Comparison of ENCODE assay signal across 24 cellular contexts in the genomic region with DNA sequence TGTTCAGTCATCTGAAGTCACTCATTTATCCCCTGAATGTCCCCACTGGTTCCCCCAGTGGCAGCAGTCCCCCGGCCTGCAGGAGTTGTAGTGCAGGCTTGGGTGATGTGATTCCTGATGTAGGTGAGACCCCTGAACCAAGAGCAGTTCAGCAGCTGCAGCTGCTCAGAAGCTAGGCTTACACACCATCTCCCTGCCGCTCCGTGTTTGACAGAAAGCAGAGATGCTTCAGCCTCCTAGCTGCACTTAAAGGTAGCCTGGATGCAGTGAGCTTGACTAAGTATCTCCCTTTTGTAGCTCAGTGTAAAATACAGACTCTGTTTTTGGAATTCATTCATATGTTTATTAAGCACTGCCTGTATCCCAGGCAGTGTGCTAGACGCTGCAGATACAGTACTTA. TPM values are rescaled to one million over a fixed set of nuclear protein-coding genes. Genes with fewer than 3 reads are reported as not detected.
A peak's percentile ranks its signal among the peaks of the same experiment; 100 is the strongest.
DNase-seq lines count a peak whose midpoint lies in the region; ATAC-seq and TF ChIP-seq lines count a peak whose summit lies in the region.
"Had no signal": no experiment of that assay in that cellular context is flagged by ENCODE, and none has a peak within 500 bp of the region (broad histone marks: within the 10 kb centered on the region; RNA-seq: fewer than 3 reads in every experiment).

No MANE protein-coding gene starts in this region.

- no peak overlapping the region for H4K12ac ChIP-seq in trophoblast cell (ENCODE audit: low read depth, low read length)

- H3K4ac ChIP-seq in trophoblast cell (ENCODE audit: low read depth, low read length): no peak overlapping the region

- H3K79me2 ChIP-seq in GM23338 (replicated peaks; ENCODE audit: insufficient read depth) (peaks cover 47% of the 10 kb centered on the region), trophoblast cell (ENCODE audit: control insufficient read depth, insufficient read depth, low read length, poor library complexity) (no peaks in the 10 kb centered on the region)

- H4K20me1 ChIP-seq in GM23338 (replicated peaks; ENCODE audit: insufficient read depth): no peaks in the 10 kb centered on the region; the same call in 1 of the 2 replicates

- H3K18ac ChIP-seq in trophoblast cell (ENCODE audit: low read length): no peak overlapping the region

- TF ChIP-seq POLR2A in upper lobe of left lung (IDR thresholded peaks at IDR 0.05): no peak

- H3K27me3 ChIP-seq in GM23338 (ENCODE audit: insufficient read depth) (no peaks in the 10 kb centered on the region), upper lobe of left lung (no peaks in the 10 kb centered on the region), trophoblast cell (ENCODE audit: insufficient read depth, low read length) (no peaks in the 10 kb centered on the region)
- H3K27me3 ChIP-seq: BLaER1 treated with 17β-estradiol and CSF1 and Interleukin-3, amounts not matched to agents 10 nM and 100 nM; SJSA1 had no signal

- no peaks in the 10 kb centered on the region for H3K79me1 ChIP-seq in trophoblast cell (ENCODE audit: low read length)

- H3K4me3 Mint-ChIP-seq in GM23338: no peak overlapping the region
- H3K4me3 Mint-ChIP-seq in brain: peak overlapping the region in 2 of 5 experiments; percentile 24 to 49
- no peak overlapping the region for H3K4me3 Mint-ChIP-seq in neural crest cell
- H3K4me3 Mint-ChIP-seq: CD4-positive, alpha-beta T cell had no signal

- H2AK5ac ChIP-seq in trophoblast cell (ENCODE audit: low read length): no peak overlapping the region

- no peaks in the 10 kb centered on the region for H3K9me2 ChIP-seq in GM23338 (ENCODE audit: insufficient read depth)

- H3K14ac ChIP-seq in trophoblast cell (ENCODE audit: low read length): no peak overlapping the region

- TF ChIP-seq CTCF in GM23338 (conservative IDR thresholded peaks at IDR 0.05; ENCODE audit: low read depth in 2 of 2) (no peak), brain (conservative IDR thresholded peaks at IDR 0.05) (no peak), neural crest cell (conservative IDR thresholded peaks at IDR 0.05) (no peak), GM13976 (IDR thresholded peaks at IDR 0.05; ENCODE audit: borderline replicate concordance, control extremely low read depth, extremely low read depth, insufficient read depth, missing control alignments) (no peak), upper lobe of left lung (IDR thresholded peaks at IDR 0.05) (no peak)

- no peak overlapping the region for H3K9ac ChIP-seq in trophoblast cell (ENCODE audit: low read length)
- H3K9ac ChIP-seq: BLaER1 treated with 17β-estradiol and CSF1 and Interleukin-3, amounts not matched to agents 10 nM and 100 nM had no signal

- peaks cover 3% of the 10 kb centered on the region; the same call in 2 of the 3 replicates for H3K9me3 Mint-ChIP-seq in GM23338
- peaks cover 0 to 9% (median 4%) of the 10 kb centered on the region in 5 experiments for H3K9me3 Mint-ChIP-seq in brain
- H3K9me3 Mint-ChIP-seq in neural crest cell: peaks cover 3% of the 10 kb centered on the region

- no peak overlapping the region for H2AFZ ChIP-seq in GM23338
- no peak overlapping the region for H2AFZ ChIP-seq in trophoblast cell (ENCODE audit: insufficient read depth, low read length, poor library complexity)

- no peak overlapping the region for H2BK12ac ChIP-seq in trophoblast cell (ENCODE audit: low read length)

- no peak overlapping the region; the same call in 1 of the 2 replicates for H3K4me2 ChIP-seq in GM23338
- H3K4me2 ChIP-seq in trophoblast cell (ENCODE audit: low read length): no peak overlapping the region
- H3K4me2 ChIP-seq: BLaER1 treated with 17β-estradiol and CSF1 and Interleukin-3, amounts not matched to agents 10 nM and 100 nM had no signal

- H3K27ac Mint-ChIP-seq in GM23338 (no peak overlapping the region), brain (peak overlapping the region in 3 of 5 experiments; percentile 80 to 95 (median 85)), neural crest cell (ENCODE audit: unreplicated experiment) (peak overlapping the region; percentile 85)
- H3K27ac Mint-ChIP-seq: CD4-positive, alpha-beta T cell had no signal

- H2BK5ac ChIP-seq in trophoblast cell (ENCODE audit: low read depth, low read length, poor library complexity): no peak overlapping the region

- 83 to 100% methylated on average over 4 of the region's 4 CpGs for WGBS in upper lobe of left lung, 2 donors
- no CpG with 5 or more reads among the region's 4 CpGs for WGBS in trophoblast cell (ENCODE audit: extremely low coverage, insufficient coverage, insufficient read length)

- H4K8ac ChIP-seq in trophoblast cell (ENCODE audit: low read depth, low read length): no peak overlapping the region

- no peak overlapping the region for H2BK120ac ChIP-seq in trophoblast cell (ENCODE audit: insufficient read depth, low read length, poor library complexity)

- H3K4me1 ChIP-seq in GM23338 (ENCODE audit: insufficient read depth) (peaks cover 23% of the 10 kb centered on the region), upper lobe of left lung (peaks cover 5 to 19% (median 14%) of the 10 kb centered on the region in 4 donors), trophoblast cell (ENCODE audit: control insufficient read depth in 1 of 2, insufficient read depth in 2 of 2, low read length in 2 of 2) (no peaks in the 10 kb centered on the region)
- H3K4me1 ChIP-seq: BLaER1 treated with 17β-estradiol and CSF1 and Interleukin-3, amounts not matched to agents 10 nM and 100 nM; SJSA1 had no signal

- ATAC-seq in GM23338: no peak
- no peak for ATAC-seq in upper lobe of left lung (ENCODE audit: low FRiP score in 2 of 2)
- ATAC-seq: GM12878, HepG2, PC-3 had no signal

- H3K36me3 ChIP-seq in GM23338 (ENCODE audit: insufficient read depth) (no peaks in the 10 kb centered on the region), upper lobe of left lung (no peaks in the 10 kb centered on the region), trophoblast cell (ENCODE audit: control insufficient read depth in 1 of 2, insufficient read depth in 2 of 2, low read length in 2 of 2) (peaks cover 0 to 2% of the 10 kb centered on the region in 2 experiments)
- H3K36me3 ChIP-seq: SJSA1 had no signal

- in situ Hi-C loops in GM13976 (cut with MboI; ENCODE audit: low sequenced_read_pairs, unreplicated experiment): no loop called here

- no peaks in the 10 kb centered on the region for H3F3A ChIP-seq in GM23338 (replicated peaks; ENCODE audit: low read depth)

- H3K9me3 ChIP-seq in upper lobe of left lung: no peaks in the 10 kb centered on the region
- H3K9me3 ChIP-seq in trophoblast cell (ENCODE audit: insufficient read depth, low read depth, low read length): peaks cover 1% of the 10 kb centered on the region

- H3K27ac ChIP-seq in GM23338 (ENCODE audit: low read depth) (peak overlapping the region; percentile 59; the same call in 1 of the 2 replicates), upper lobe of left lung (no peak overlapping the region), trophoblast cell (ENCODE audit: low read depth, low read length) (no peak overlapping the region)
- H3K27ac ChIP-seq: BLaER1 treated with 17β-estradiol and CSF1 and Interleukin-3, amounts not matched to agents 10 nM and 100 nM; SJSA1 had no signal

- H3K27me3 Mint-ChIP-seq in GM23338 (ENCODE audit: insufficient read depth, low read depth, poor library complexity) (peaks cover 16% of the 10 kb centered on the region), brain (no peaks in the 10 kb centered on the region), neural crest cell (ENCODE audit: low read depth) (no peaks in the 10 kb centered on the region)

- H3K4me3 ChIP-seq in GM23338 (no peak overlapping the region), upper lobe of left lung (no peak overlapping the region), trophoblast cell (ENCODE audit: low read depth, low read length) (no peak overlapping the region)
- H3K4me3 ChIP-seq: BLaER1 treated with 17β-estradiol and CSF1 and Interleukin-3, amounts not matched to agents 10 nM and 100 nM; GM12878; SJSA1 had no signal

- H3K4me1 Mint-ChIP-seq in GM23338 (peaks cover 44% of the 10 kb centered on the region), brain (peaks cover 66% of the 10 kb centered on the region), neural crest cell (peaks cover 31% of the 10 kb centered on the region)

- no peak for TF ChIP-seq EP300 in upper lobe of left lung (IDR thresholded peaks at IDR 0.05)

- H3K23ac ChIP-seq in trophoblast cell (ENCODE audit: low read length): no peak overlapping the region

- H4K91ac ChIP-seq in trophoblast cell (ENCODE audit: low read depth, low read length): no peak overlapping the region

- DNase-seq in GM23338 (ENCODE audit: low spot score) (no peak), left kidney (ENCODE audit: low read depth, low spot score) (peak; percentile 72), neural crest cell (ENCODE audit: low read depth, low spot score) (no peak), GM13976 (ENCODE audit: low spot score) (no peak), upper lobe of left lung (no peak), trophoblast cell (no peak), NCI-H1930 (lab: John Stamatoyannopoulos, UW) (no peak)
- DNase-seq: CD4-positive, alpha-beta T cell; COR-L47; GDM1; NCI-H1092 treated with DMSO at 0.1 percent for 48 hours; NCI-H1436 treated with DMSO at 0.1 percent for 48 hours; NCI-H187 treated with DMSO at 0.1 percent for 48 hours; NCI-H2107; NCI-H524; NCI-H774; PC-3 had no signal

- peaks cover 13% of the 10 kb centered on the region for H3K36me3 Mint-ChIP-seq in GM23338 (ENCODE audit: low read depth)
- peaks cover 22% of the 10 kb centered on the region for H3K36me3 Mint-ChIP-seq in brain
- peaks cover 17% of the 10 kb centered on the region for H3K36me3 Mint-ChIP-seq in neural crest cell (ENCODE audit: low read depth)

RNA-seq across cellular contexts. Expression of a gene that starts 47.3 kb away (rescaled TPM):
- total RNA-seq in GM23338 (2014; rRNA removed; shearing (Covaris generic)): not detected in 2 replicates
- 0.36 TPM in 1 of 2 replicates, not detected in the other for polyA plus RNA-seq in GM23338 (2016; fragmentation: Nextera tagmentation; extraction: Ambion mirVana)
- polyA plus RNA-seq in brain (ENCODE audit: insufficient read depth, low read depth, low replicate concordance): 0.36 TPM
- not detected in 2 replicates for total RNA-seq in neural crest cell
- total RNA-seq in upper lobe of left lung: not detected
- polyA plus RNA-seq in trophoblast cell (2013): not detected in 2 replicates
- total RNA-seq: CD4-positive, alpha-beta T cell; GM12878; H4; HepG2; HT1080; PC-3; SJSA1 had no signal
- polyA plus RNA-seq: GM12878, HepG2 had no signal

RNA-seq across cellular contexts. Expression of a gene that starts 58.5 kb away (rescaled TPM):
- 3.4 and 3.8 TPM in 2 replicates for total RNA-seq in GM23338 (2014; rRNA removed; shearing (Covaris generic))
- 1.8 and 2.6 TPM in 2 replicates for polyA plus RNA-seq in GM23338 (2016; fragmentation: Nextera tagmentation; extraction: Ambion mirVana)
- 50.5 TPM for polyA plus RNA-seq in brain (ENCODE audit: insufficient read depth, low read depth, low replicate concordance)
- total RNA-seq in neural crest cell: 3.9 and 4.9 TPM in 2 replicates
- total RNA-seq in upper lobe of left lung: 10 to 100 TPM in 5 of 6 donors, 1 to 10 TPM in 1; 8.4 to 24.3 (median 15.9) TPM
- 23.3 and 23.7 TPM in 2 replicates for polyA plus RNA-seq in trophoblast cell (2013)
- total RNA-seq: CD4-positive, alpha-beta T cell had no signal
